Comparison of ENCODE assay signal across 19 cellular contexts in the genomic region with DNA sequence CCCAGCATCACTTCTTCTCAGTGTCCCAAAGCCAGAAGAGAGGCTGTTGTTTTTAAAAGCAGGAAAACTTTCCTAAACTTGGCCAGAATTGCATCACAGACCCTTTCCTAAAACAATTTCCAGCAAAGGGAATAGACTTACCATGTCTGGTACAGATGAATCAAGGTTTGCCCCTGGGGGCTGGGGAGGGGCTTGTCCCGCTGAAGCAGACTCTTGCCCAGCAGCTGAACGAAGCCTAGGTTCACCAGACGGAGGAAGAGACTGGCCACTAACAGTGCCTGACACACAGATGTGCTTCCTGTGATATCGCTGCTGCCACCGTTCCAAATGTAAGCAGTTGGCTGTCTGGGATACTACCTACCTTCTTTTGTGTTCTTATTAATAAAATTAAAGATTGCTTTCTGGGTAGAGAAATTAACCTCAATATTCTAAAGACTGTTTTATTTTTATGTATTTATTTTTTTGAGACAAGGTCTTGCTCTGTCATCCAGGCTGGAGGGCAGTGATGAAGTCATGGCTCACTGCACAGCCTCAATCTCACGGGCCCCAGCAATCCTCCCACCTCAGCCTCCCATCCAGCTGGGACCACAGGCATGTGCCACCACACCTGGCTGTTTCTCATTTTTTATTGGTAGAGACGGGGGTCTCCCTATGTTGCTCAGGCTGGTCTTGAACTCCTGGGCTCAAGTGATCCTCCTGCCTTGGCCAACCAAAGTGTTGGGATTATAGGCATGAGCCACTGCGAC. TPM values are rescaled to one million over a fixed set of nuclear protein-coding genes. Genes with fewer than 3 reads are reported as not detected.
DNase-seq lines count a peak whose midpoint lies in the region; ATAC-seq and TF ChIP-seq lines count a peak whose summit lies in the region.
"Had no signal": no experiment of that assay in that cellular context is flagged by ENCODE, and none has a peak within 500 bp of the region (broad histone marks: within the 10 kb centered on the region; RNA-seq: fewer than 3 reads in every experiment).

No MANE protein-coding gene starts in this region.

- TF ChIP-seq CTCF in heart left ventricle (IDR thresholded peaks at IDR 0.05), result no peak
- no peak for TF ChIP-seq CTCF in activated CD8-positive, alpha-beta T cell treated with anti-CD3 and anti-CD28 coated beads for 36 hours (IDR thresholded peaks at IDR 0.05)
- TF ChIP-seq CTCF in OCI-LY7 (conservative IDR thresholded peaks at IDR 0.05; ENCODE audit: low read length), result no peak

- H3K27ac ChIP-seq in heart left ventricle (peak overlapping the region in 10 of 12 donors; percentile 3 to 71 (median 56)), epithelial cell of prostate (peak overlapping the region; percentile 11), temporal lobe (ENCODE audit: low read depth, low read length) (peak overlapping the region; percentile 51), OCI-LY7 (ENCODE audit: low read depth, low read length, poor library complexity, severe bottlenecking) (no peak overlapping the region)
- H3K27ac ChIP-seq: adrenal gland, SJCRH30 had no signal

- peaks cover 14% of the 10 kb centered on the region for H3K36me3 Mint-ChIP-seq in activated CD8-positive, alpha-beta T cell treated with anti-CD3 and anti-CD28 coated beads for 36 hours (ENCODE audit: low read depth)
- H3K36me3 Mint-ChIP-seq: mesothelial cell of epicardium had no signal

- intact Hi-C loops in heart left ventricle (cut with DNase I), result loop anchor here in 3 of 10 donors (10.0 kb wide), 3 partner anchors 111 to 161 kb away; a partner anchor contains a TSS
- intact Hi-C loops in left cardiac atrium (cut with DNase I), result loop anchor here in 1 of 2 donors (10.0 kb wide), 1 partner anchor 161 kb away; a partner anchor contains a TSS
- intact Hi-C loops in activated CD8-positive, alpha-beta T cell treated with anti-CD3 and anti-CD28 coated beads for 36 hours (cut with micrococcal nuclease), result no loop called here
- intact Hi-C loops in OCI-LY7 (cut with micrococcal nuclease; ENCODE audit: unreplicated experiment), result no loop called here

- no peak overlapping the region for H3K4me2 ChIP-seq in OCI-LY7 (ENCODE audit: low read length)
- H3K4me2 ChIP-seq: A549 had no signal

- H2AFZ ChIP-seq in OCI-LY7 (ENCODE audit: low read length), result no peak overlapping the region

- H3K4me3 ChIP-seq in heart left ventricle (no peak overlapping the region), OCI-LY7 (ENCODE audit: low read depth, low read length, poor library complexity, severe bottlenecking) (no peak overlapping the region)
- H3K4me3 ChIP-seq: A549, adrenal gland, SJCRH30, upper lobe of right lung had no signal

- no peak for ATAC-seq in heart left ventricle
- ATAC-seq in left cardiac atrium, result no peak
- ATAC-seq in activated CD8-positive, alpha-beta T cell treated with anti-CD3 and anti-CD28 coated beads for 36 hours, result no peak
- ATAC-seq: A549; activated CD8-positive, alpha-beta memory T cell treated with anti-CD3 and anti-CD28 coated beads, Interleukin-2, amount 10 ng/mL, durations not matched to agents 7 days and 5 days; upper lobe of right lung had no signal

- no peaks in the 10 kb centered on the region for H4K20me1 ChIP-seq in OCI-LY7 (ENCODE audit: insufficient read depth, low read length)

- peak in 1 of 5 donors; percentile 14 for DNase-seq in heart left ventricle
- no peak for DNase-seq in left cardiac atrium
- DNase-seq in epithelial cell of prostate (ENCODE audit: low read depth, low spot score), result no peak
- DNase-seq in activated CD8-positive, alpha-beta T cell treated with anti-CD3 and anti-CD28 coated beads for 36 hours, result no peak
- DNase-seq in OCI-LY7 (ENCODE audit: low spot score), result no peak
- DNase-seq: activated CD8-positive, alpha-beta memory T cell treated with anti-CD3 and anti-CD28 coated beads, Interleukin-2, amount 10 ng/mL, durations not matched to agents 7 days and 5 days; adrenal gland; DMS153; effector memory CD4-positive, alpha-beta T cell; NCI-H187 treated with DMSO at 0.1 percent for 48 hours; NCI-H510A; SJCRH30; stimulated activated naive CD4-positive, alpha-beta T cell treated with Interleukin-2 at 50 U/mL for 16 hours; upper lobe of right lung had no signal

- no peak overlapping the region for H3K4me3 Mint-ChIP-seq in activated CD8-positive, alpha-beta T cell treated with anti-CD3 and anti-CD28 coated beads for 36 hours
- H3K4me3 Mint-ChIP-seq: activated CD8-positive, alpha-beta memory T cell treated with anti-CD3 and anti-CD28 coated beads, Interleukin-2, amount 10 ng/mL, durations not matched to agents 7 days and 5 days; mesothelial cell of epicardium had no signal

- H3K9me3 ChIP-seq in heart left ventricle, result no peaks in the 10 kb centered on the region
- no peaks in the 10 kb centered on the region for H3K9me3 ChIP-seq in OCI-LY7 (ENCODE audit: low read length)
- H3K9me3 ChIP-seq: A549, adrenal gland, SJCRH30, upper lobe of right lung had no signal

- POLR2A ChIA-PET in activated CD8-positive, alpha-beta T cell treated with anti-CD3 and anti-CD28 coated beads for 36 hours (lab: Charles Lee), result interaction anchor here (0.6 to 1.9 kb wide), 3 partner anchors 13 to 1762 kb away, joined by 3 to 5 read pairs (median 3); no protein-coding TSS in a partner anchor
- POLR2A ChIA-PET in OCI-LY7 (lab: Charles Lee), result interaction anchor here (0.5 kb wide), 1 partner anchor 110 kb away, joined by 3 read pairs; no protein-coding TSS in a partner anchor

- no peaks in the 10 kb centered on the region for H3K36me3 ChIP-seq in heart left ventricle
- H3K36me3 ChIP-seq in OCI-LY7 (ENCODE audit: insufficient read depth, low read length), result peaks cover 6% of the 10 kb centered on the region
- H3K36me3 ChIP-seq: adrenal gland, upper lobe of right lung had no signal

- H3K4me1 Mint-ChIP-seq in activated CD8-positive, alpha-beta T cell treated with anti-CD3 and anti-CD28 coated beads for 36 hours (ENCODE audit: low read depth), result peaks cover 16% of the 10 kb centered on the region

- CTCF ChIA-PET in activated CD8-positive, alpha-beta T cell treated with anti-CD3 and anti-CD28 coated beads for 36 hours (lab: Charles Lee), result interaction anchor here (0.7 to 4.6 kb wide), 4 partner anchors 26 to 128 kb away, joined by 4 to 36 read pairs (median 6); no protein-coding TSS in a partner anchor
- CTCF ChIA-PET in OCI-LY7 (lab: Charles Lee; ENCODE audit: unreplicated experiment), result no interaction called here

- WGBS in heart left ventricle, 4 donors, result 81 to 87% (median 84%) methylated on average over 8 of the region's 8 CpGs

- H3K27me3 Mint-ChIP-seq in activated CD8-positive, alpha-beta T cell treated with anti-CD3 and anti-CD28 coated beads for 36 hours, result no peaks in the 10 kb centered on the region
- H3K27me3 Mint-ChIP-seq: activated CD8-positive, alpha-beta memory T cell treated with anti-CD3 and anti-CD28 coated beads, Interleukin-2, amount 10 ng/mL, durations not matched to agents 7 days and 5 days had no signal

- H3K9me3 Mint-ChIP-seq in activated CD8-positive, alpha-beta T cell treated with anti-CD3 and anti-CD28 coated beads for 36 hours, result no peaks in the 10 kb centered on the region
- H3K9me3 Mint-ChIP-seq: mesothelial cell of epicardium, neural crest cell had no signal

- BruUV-seq in OCI-LY7 (replicated peaks; lab: Mats Ljungman, UMichigan), result no TSS peak

- no peak overlapping the region for H3K27ac Mint-ChIP-seq in activated CD8-positive, alpha-beta T cell treated with anti-CD3 and anti-CD28 coated beads for 36 hours
- H3K27ac Mint-ChIP-seq: activated CD8-positive, alpha-beta memory T cell treated with anti-CD3 and anti-CD28 coated beads, Interleukin-2, amount 10 ng/mL, durations not matched to agents 7 days and 5 days; mesothelial cell of epicardium had no signal

- peaks cover 18% of the 10 kb centered on the region for H3K79me2 ChIP-seq in OCI-LY7 (ENCODE audit: insufficient read depth, low read depth, low read length)

- H3K27me3 ChIP-seq in heart left ventricle, result no peaks in the 10 kb centered on the region
- H3K27me3 ChIP-seq: adrenal gland, SJCRH30, upper lobe of right lung had no signal

- peaks cover 0 to 30% (median 17%) of the 10 kb centered on the region in 12 donors for H3K4me1 ChIP-seq in heart left ventricle
- peaks cover 23% of the 10 kb centered on the region for H3K4me1 ChIP-seq in OCI-LY7 (ENCODE audit: insufficient read depth, low read length, poor library complexity, severe bottlenecking)

- no peaks in the 10 kb centered on the region for H3K9me2 ChIP-seq in OCI-LY7 (ENCODE audit: insufficient read depth, low read length)

- TF ChIP-seq POLR2A in heart left ventricle (IDR thresholded peaks at IDR 0.05), result no peak

RNA-seq across cellular contexts. Expression of a gene that starts 13.5 kb away (rescaled TPM):
- total RNA-seq in heart left ventricle (1 to 10 TPM; 1.1 to 4.9 (median 2.7) TPM), left cardiac atrium (1 to 10 TPM; 5.5 to 7.7 TPM), temporal lobe (2.0 TPM), OCI-LY7 (2022) (11.7 and 15.9 TPM in 2 replicates)
- polyA plus RNA-seq in heart left ventricle, result 1 to 10 TPM; 1.2 to 7.6 TPM
- total RNA-seq in activated CD8-positive, alpha-beta T cell treated with anti-CD3 and anti-CD28 coated beads for 36 hours, result not detected
- 5.7 and 6.3 TPM in 2 replicates for total RNA-seq in OCI-LY7 (2014; rRNA removed; shearing (Covaris generic))
- total RNA-seq: activated CD8-positive, alpha-beta memory T cell treated with anti-CD3 and anti-CD28 coated beads, Interleukin-2, amount 10 ng/mL, durations not matched to agents 7 days and 5 days; kidney epithelial cell had no signal
- polyA plus RNA-seq: A549 had no signal

RNA-seq across cellular contexts. Expression of a gene that starts 15.8 kb away (rescaled TPM):
- total RNA-seq in heart left ventricle (10 to 100 TPM; 11.8 to 37.9 (median 21.9) TPM), left cardiac atrium (10 to 100 TPM; 45.7 to 70.8 TPM), temporal lobe (2.0 TPM), OCI-LY7 (2022) (0.22 and 0.44 TPM in 2 replicates)
- polyA plus RNA-seq in heart left ventricle, result 10 to 100 TPM; 16.7 to 25.9 TPM
- under 1 TPM in 1 of 2 experiments, not detected in 1; 0.23 TPM for total RNA-seq in activated CD8-positive, alpha-beta T cell treated with anti-CD3 and anti-CD28 coated beads for 36 hours
- total RNA-seq in OCI-LY7 (2014; rRNA removed; shearing (Covaris generic)), result 0.33 and 0.57 TPM in 2 replicates
- total RNA-seq: activated CD8-positive, alpha-beta memory T cell treated with anti-CD3 and anti-CD28 coated beads, Interleukin-2, amount 10 ng/mL, durations not matched to agents 7 days and 5 days; SJCRH30 had no signal

RNA-seq across cellular contexts. Expression of a gene that starts 32.3 kb away (rescaled TPM):
- total RNA-seq in heart left ventricle (1 to 10 TPM; 3.3 to 7.8 (median 5.6) TPM), left cardiac atrium (1 to 10 TPM; 5.0 to 5.1 TPM), temporal lobe (not detected), OCI-LY7 (2022) (not detected in 2 replicates)
- polyA plus RNA-seq in heart left ventricle, result 1 to 10 TPM; 2.1 to 2.3 TPM
- total RNA-seq in activated CD8-positive, alpha-beta T cell treated with anti-CD3 and anti-CD28 coated beads for 36 hours, result not detected
- not detected in 2 replicates for total RNA-seq in OCI-LY7 (2014; rRNA removed; shearing (Covaris generic))
- total RNA-seq: activated CD8-positive, alpha-beta memory T cell treated with anti-CD3 and anti-CD28 coated beads, Interleukin-2, amount 10 ng/mL, durations not matched to agents 7 days and 5 days; SJCRH30 had no signal

RNA-seq across cellular contexts. Expression of a gene that starts 52.1 kb away (rescaled TPM):
- total RNA-seq in heart left ventricle, result 10 to 100 TPM in 7 of 9 donors, 1 to 10 TPM in 2; 6.3 to 49.4 (median 14.1) TPM
- 10 to 100 TPM; 11.7 to 18.3 TPM for polyA plus RNA-seq in heart left ventricle
- total RNA-seq in left cardiac atrium, result 10 to 100 TPM; 16.0 to 18.9 TPM
- 2.7 TPM for total RNA-seq in temporal lobe
- total RNA-seq in activated CD8-positive, alpha-beta T cell treated with anti-CD3 and anti-CD28 coated beads for 36 hours, result 10 to 100 TPM; 19.9 to 20.4 TPM
- total RNA-seq in OCI-LY7 (2014; rRNA removed; shearing (Covaris generic)), result 122 and 144 TPM in 2 replicates
- 158 and 173 TPM in 2 replicates for total RNA-seq in OCI-LY7 (2022)
